Comparison of ENCODE assay signal across 16 cellular contexts in genomic region chr10:62231371-62231770, GRCh38. TPM values are rescaled to one million over a fixed set of nuclear protein-coding genes. Genes with fewer than 3 reads are reported as not detected.
DNase-seq lines count a peak whose midpoint lies in the region; ATAC-seq, FAIRE-seq and TF ChIP-seq lines count a peak whose summit lies in the region.
"Had no signal": no experiment of that assay in that cellular context is flagged by ENCODE, and none has a peak within 500 bp of the region (broad histone marks: within the 10 kb centered on the region; RNA-seq: fewer than 3 reads in every experiment).

No MANE protein-coding gene starts in this region.

- H3K4me2 ChIP-seq in astrocyte (ENCODE audit: low read length) = peak overlapping the region; percentile 47

- H3K27ac Mint-ChIP-seq in astrocyte (ENCODE audit: unreplicated experiment) = peak overlapping the region; percentile 90
- no peak overlapping the region for H3K27ac Mint-ChIP-seq in type B pancreatic cell
- H3K27ac Mint-ChIP-seq: activated naive CD8-positive, alpha-beta T cell treated with anti-CD3 and anti-CD28 coated beads, Interleukin-2, amount 50 U/mL, for 24 hours; IgD-negative memory B cell; stimulated activated naive B cell treated with anti-CD40 and anti-IgM and Interleukin-4, amounts not matched to agents 10 μg/mL and 1 μg/mL and 100 μg/mL, for 72 hours had no signal

- peaks cover 2% of the 10 kb centered on the region for H3K4me1 ChIP-seq in right cardiac atrium (ENCODE audit: control insufficient read depth, insufficient read depth, low read length)
- peaks cover 29% of the 10 kb centered on the region for H3K4me1 ChIP-seq in astrocyte (ENCODE audit: insufficient read depth, low read length)
- H3K4me1 ChIP-seq in aorta (ENCODE audit: control insufficient read depth in 1 of 2, insufficient read depth in 2 of 2, low read length in 2 of 2) = peaks cover 0 to 2% of the 10 kb centered on the region in 2 donors

- H3K9me3 ChIP-seq in right cardiac atrium (ENCODE audit: control insufficient read depth, low read length) (no peaks in the 10 kb centered on the region), astrocyte (ENCODE audit: insufficient read depth, low read depth, low read length) (no peaks in the 10 kb centered on the region), aorta (ENCODE audit: control insufficient read depth, low read length) (no peaks in the 10 kb centered on the region)
- H3K9me3 ChIP-seq: heart right ventricle had no signal

- no peak for TF ChIP-seq CTCF in astrocyte (IDR thresholded peaks at IDR 0.05; ENCODE audit: insufficient read depth, low read depth, low read length)
- no peak for TF ChIP-seq CTCF in type B pancreatic cell (conservative IDR thresholded peaks at IDR 0.05)

- H3K4me1 Mint-ChIP-seq in astrocyte (ENCODE audit: low read depth, unreplicated experiment) (peaks cover 28% of the 10 kb centered on the region), type B pancreatic cell (ENCODE audit: unreplicated experiment) (peaks cover 6% of the 10 kb centered on the region)

- H3K79me2 ChIP-seq in astrocyte (ENCODE audit: insufficient read depth, low read length) = no peaks in the 10 kb centered on the region

- H3K9me3 Mint-ChIP-seq in astrocyte (ENCODE audit: unreplicated experiment) (no peaks in the 10 kb centered on the region), type B pancreatic cell (no peaks in the 10 kb centered on the region)
- H3K9me3 Mint-ChIP-seq: activated naive CD8-positive, alpha-beta T cell treated with anti-CD3 and anti-CD28 coated beads, Interleukin-2, amount 50 U/mL, for 24 hours; IgD-negative memory B cell; stimulated activated naive B cell treated with anti-CD40 and anti-IgM and Interleukin-4, amounts not matched to agents 10 μg/mL and 1 μg/mL and 100 μg/mL, for 72 hours had no signal

- ATAC-seq in right cardiac atrium (peak; percentile 63 to 65), aorta (ENCODE audit: low FRiP score) (peak; percentile 78), HG02973 (IDR thresholded peaks at IDR 0.05; ENCODE audit: unreplicated experiment) (no peak)
- ATAC-seq: activated naive CD8-positive, alpha-beta T cell treated with anti-CD3 and anti-CD28 coated beads, Interleukin-2, amount 50 U/mL, for 24 hours; stimulated activated naive B cell treated with anti-CD40 and anti-IgM and Interleukin-4, amounts not matched to agents 10 μg/mL and 1 μg/mL and 100 μg/mL, for 72 hours had no signal

- H4K20me1 ChIP-seq in astrocyte (ENCODE audit: insufficient read depth, low read length) = no peaks in the 10 kb centered on the region

- H3K9ac ChIP-seq in astrocyte (ENCODE audit: low read length) = peak overlapping the region; percentile 42

- no peaks in the 10 kb centered on the region for H3K27me3 ChIP-seq in right cardiac atrium (ENCODE audit: control insufficient read depth, insufficient read depth)
- no peaks in the 10 kb centered on the region for H3K27me3 ChIP-seq in astrocyte (ENCODE audit: insufficient read depth, low read length)
- H3K27me3 ChIP-seq in aorta (ENCODE audit: control insufficient read depth in 1 of 2, insufficient read depth in 2 of 2, low read length in 1 of 2) = no peaks in the 10 kb centered on the region
- H3K27me3 ChIP-seq: heart right ventricle had no signal

- H3K36me3 Mint-ChIP-seq in astrocyte (ENCODE audit: low read depth, unreplicated experiment) (no peaks in the 10 kb centered on the region), type B pancreatic cell (peaks cover 3% of the 10 kb centered on the region)
- H3K36me3 Mint-ChIP-seq: IgD-negative memory B cell had no signal

- H3K4me3 ChIP-seq in right cardiac atrium (ENCODE audit: low read length) = no peak overlapping the region
- no peak overlapping the region for H3K4me3 ChIP-seq in astrocyte (ENCODE audit: insufficient read depth, low read depth, low read length)
- H3K4me3 ChIP-seq in aorta (ENCODE audit: low read length in 2 of 2) = no peak overlapping the region
- H3K4me3 ChIP-seq: heart right ventricle had no signal

- H2AFZ ChIP-seq in astrocyte (ENCODE audit: low read depth, low read length) = no peak overlapping the region

- intact Hi-C loops in right cardiac atrium (cut with DNase I) = no loop called here
- intact Hi-C loops in cardiac septum (cut with DNase I) = no loop called here
- intact Hi-C loops in aorta (cut with DNase I) = loop anchor here in 1 of 2 donors (2.0 to 10.0 kb wide), 3 partner anchors 149 to 477 kb away; no protein-coding TSS in a partner anchor

- DNase-seq in right cardiac atrium (no peak), cardiac septum (ENCODE audit: low spot score) (no peak), astrocyte (ENCODE audit: low read depth) (peak; percentile 92), glomerular visceral epithelial cell (ENCODE audit: extremely low spot score) (peak; percentile 63), aorta (no peak), type B pancreatic cell (ENCODE audit: extremely low spot score, unreplicated experiment) (no peak), DMS153 treated with DMSO at 0.1 percent for 48 hours (lab: John Stamatoyannopoulos, UW; ENCODE audit: unreplicated experiment) (no peak)
- DNase-seq: activated CD4-positive, alpha-beta T cell treated with anti-CD3 and anti-CD28 coated beads, Interleukin-2, amount 50 U/mL, for 4 hours; activated naive CD8-positive, alpha-beta T cell treated with anti-CD3 and anti-CD28 coated beads, Interleukin-2, amount 50 U/mL, for 24 hours; C1 segment of cervical spinal cord; heart right ventricle; NCI-H2171 treated with DMSO at 0.1 percent for 48 hours; Right ventricle myocardium superior; stimulated activated naive B cell treated with anti-CD40 and anti-IgM and Interleukin-4, amounts not matched to agents 10 μg/mL and 1 μg/mL and 100 μg/mL, for 72 hours had no signal

- FAIRE-seq in astrocyte (lab: Jason Lieb, UNC) = peak; percentile 99

- 56% methylated on average over 1 of the region's 1 CpG for WGBS in right cardiac atrium
- WGBS in aorta, 2 donors = 2 to 5% methylated on average over 1 of the region's 1 CpG

- H3K4me3 Mint-ChIP-seq in astrocyte (ENCODE audit: unreplicated experiment) (peak overlapping the region; percentile 43), type B pancreatic cell (no peak overlapping the region)
- H3K4me3 Mint-ChIP-seq: activated naive CD8-positive, alpha-beta T cell treated with anti-CD3 and anti-CD28 coated beads, Interleukin-2, amount 50 U/mL, for 24 hours; IgD-negative memory B cell; stimulated activated naive B cell treated with anti-CD40 and anti-IgM and Interleukin-4, amounts not matched to agents 10 μg/mL and 1 μg/mL and 100 μg/mL, for 72 hours had no signal

- H3K36me3 ChIP-seq in astrocyte (ENCODE audit: insufficient read depth, low read length) = no peaks in the 10 kb centered on the region
- no peaks in the 10 kb centered on the region for H3K36me3 ChIP-seq in aorta (ENCODE audit: control insufficient read depth in 1 of 2, insufficient read depth in 2 of 2, low read length in 1 of 2)
- H3K36me3 ChIP-seq: heart right ventricle had no signal

- H3K27me3 Mint-ChIP-seq in astrocyte (ENCODE audit: low read depth, unreplicated experiment) (no peaks in the 10 kb centered on the region), type B pancreatic cell (no peaks in the 10 kb centered on the region)
- H3K27me3 Mint-ChIP-seq: activated naive CD8-positive, alpha-beta T cell treated with anti-CD3 and anti-CD28 coated beads, Interleukin-2, amount 50 U/mL, for 24 hours; IgD-negative memory B cell; stimulated activated naive B cell treated with anti-CD40 and anti-IgM and Interleukin-4, amounts not matched to agents 10 μg/mL and 1 μg/mL and 100 μg/mL, for 72 hours had no signal

- H3K27ac ChIP-seq in right cardiac atrium (ENCODE audit: low read length) = no peak overlapping the region
- peak overlapping the region; percentile 85 for H3K27ac ChIP-seq in astrocyte (ENCODE audit: low read depth, low read length)
- no peak overlapping the region for H3K27ac ChIP-seq in aorta (ENCODE audit: low read depth in 1 of 2, low read length in 2 of 2)

RNA-seq across cellular contexts. Expression of gene RTKN2, which starts 37.3 kb away (rescaled TPM):
- under 1 TPM; 0.06 to 0.19 (median 0.13) TPM for total RNA-seq in right cardiac atrium
- 0.11 TPM for polyA plus RNA-seq in right cardiac atrium
- 0.03 TPM for total RNA-seq in cardiac septum
- 8.4 and 8.9 TPM in 2 replicates for total RNA-seq in astrocyte
- total RNA-seq in aorta = under 1 TPM; 0.21 to 0.29 TPM
- polyA plus RNA-seq in aorta = under 1 TPM; 0.13 to 0.31 TPM
- total RNA-seq in type B pancreatic cell (ENCODE audit: low replicate concordance) = 3.2 and 10.0 TPM in 2 replicates
- total RNA-seq: Right ventricle myocardium superior had no signal

Comparison
In these comparisons a context has a peak if more than half of its experiments do, and no peak if none do; other contexts are left out.
1. DNase-seq: peak in astrocyte (single experiment) and glomerular visceral epithelial cell (single experiment); none in right cardiac atrium (0 of 3), cardiac septum (single experiment), aorta (0 of 2), type B pancreatic cell (single experiment) and DMS153 treated with DMSO at 0.1 percent for 48 hours (single experiment).